ENCODE assay signal across 15 cellular contexts in genomic region chr22:26977741-26978140, GRCh38.
DNase-seq lines count a peak whose midpoint lies in the region; ATAC-seq, FAIRE-seq and TF ChIP-seq lines count a peak whose summit lies in the region.
"Had no signal": no experiment of that assay in that cellular context is flagged by ENCODE, and none has a peak within 500 bp of the region (broad histone marks: within the 10 kb centered on the region; RNA-seq: fewer than 3 reads in every experiment).

No MANE protein-coding gene starts in this region.

- 34% methylated on average over 2 of the region's 2 CpGs for WGBS in GM12878 (ENCODE audit: insufficient coverage, insufficient replicate concordance, low lambda C conversion rate, missing lambda C conversion rate)
- WGBS in liver = 61% methylated on average over 2 of the region's 2 CpGs

- ATAC-seq in GM23338 (peak; percentile 74), GM12878 (no peak), GM18505 (IDR thresholded peaks at IDR 0.05; ENCODE audit: unreplicated experiment) (no peak)
- ATAC-seq in stimulated activated naive B cell treated with anti-CD40 and anti-IgM and Interleukin-4, amounts not matched to agents 10 μg/mL and 1 μg/mL and 100 μg/mL, for 72 hours (replicated peaks) = no peak
- ATAC-seq: Right ventricle myocardium inferior had no signal

- H3K4me1 ChIP-seq in GM23338 (ENCODE audit: insufficient read depth) (no peaks in the 10 kb centered on the region), MM.1S (ENCODE audit: low read length) (no peaks in the 10 kb centered on the region), GM12878 (ENCODE audit: control insufficient read depth, insufficient read depth, low read length) (no peaks in the 10 kb centered on the region), liver (ENCODE audit: control insufficient read depth in 4 of 4, insufficient read depth in 4 of 4, low read length in 3 of 4) (no peaks in the 10 kb centered on the region)
- H3K4me1 ChIP-seq: BLaER1 had no signal

- no peak overlapping the region for H3K27ac Mint-ChIP-seq in GM23338
- no peak overlapping the region for H3K27ac Mint-ChIP-seq in stimulated activated naive B cell treated with anti-CD40 and anti-IgM and Interleukin-4, amounts not matched to agents 10 μg/mL and 1 μg/mL and 100 μg/mL, for 72 hours
- H3K27ac Mint-ChIP-seq: CD8-positive, alpha-beta memory T cell had no signal

- in situ Hi-C loops in GM12878 (cut with MboI) = no loop called here

- H3K27ac ChIP-seq in GM23338 (ENCODE audit: low read depth) (no peak overlapping the region), MM.1S (ENCODE audit: low read length) (no peak overlapping the region), GM12878 (ENCODE audit: control insufficient read depth, insufficient read depth) (no peak overlapping the region), liver (ENCODE audit: low read depth in 1 of 2, low read length in 2 of 2) (no peak overlapping the region)
- H3K27ac ChIP-seq: BLaER1 had no signal

- H3K79me2 ChIP-seq in GM23338 (replicated peaks; ENCODE audit: insufficient read depth) (no peaks in the 10 kb centered on the region), MM.1S (ENCODE audit: low read length) (no peaks in the 10 kb centered on the region), GM12878 (ENCODE audit: control insufficient read depth, insufficient read depth, low read length) (no peaks in the 10 kb centered on the region)

- H3K36me3 Mint-ChIP-seq in GM23338 (ENCODE audit: low read depth) = no peaks in the 10 kb centered on the region
- H3K36me3 Mint-ChIP-seq in stimulated activated naive B cell treated with anti-CD40 and anti-IgM and Interleukin-4, amounts not matched to agents 10 μg/mL and 1 μg/mL and 100 μg/mL, for 72 hours = peaks cover 0 to 1% of the 10 kb centered on the region in 2 donors

- H3F3A ChIP-seq in GM23338 (replicated peaks; ENCODE audit: low read depth) = no peaks in the 10 kb centered on the region
- H3F3A ChIP-seq in MM.1S (ENCODE audit: insufficient read depth, low read length) = no peaks in the 10 kb centered on the region

- H3K4me2 ChIP-seq in GM23338 (no peak overlapping the region), MM.1S (ENCODE audit: low read depth, low read length) (no peak overlapping the region), GM12878 (ENCODE audit: control insufficient read depth, insufficient read depth) (no peak overlapping the region)
- H3K4me2 ChIP-seq: BLaER1 had no signal

- H3K9me3 Mint-ChIP-seq in GM23338 = no peaks in the 10 kb centered on the region
- peaks cover 0 to 2% of the 10 kb centered on the region in 2 donors for H3K9me3 Mint-ChIP-seq in stimulated activated naive B cell treated with anti-CD40 and anti-IgM and Interleukin-4, amounts not matched to agents 10 μg/mL and 1 μg/mL and 100 μg/mL, for 72 hours

- H3K9me2 ChIP-seq in GM23338 (ENCODE audit: insufficient read depth) (no peaks in the 10 kb centered on the region), MM.1S (replicated peaks; ENCODE audit: insufficient read depth, low read length) (no peaks in the 10 kb centered on the region)

- H3K27me3 Mint-ChIP-seq in GM23338 (ENCODE audit: insufficient read depth, low read depth, poor library complexity) = peaks cover 3% of the 10 kb centered on the region
- peaks cover 21% of the 10 kb centered on the region in 2 donors for H3K27me3 Mint-ChIP-seq in stimulated activated naive B cell treated with anti-CD40 and anti-IgM and Interleukin-4, amounts not matched to agents 10 μg/mL and 1 μg/mL and 100 μg/mL, for 72 hours

- no peak overlapping the region for H3K4me3 ChIP-seq in GM23338
- no peak overlapping the region for H3K4me3 ChIP-seq in MM.1S (ENCODE audit: low read length)
- no peak overlapping the region for H3K4me3 ChIP-seq in GM12878
- no peak overlapping the region for H3K4me3 ChIP-seq in liver (ENCODE audit: low read depth in 1 of 3, low read length in 3 of 3)
- H3K4me3 ChIP-seq: BLaER1 had no signal

- TF ChIP-seq CTCF in GM23338 (conservative IDR thresholded peaks at IDR 0.05; ENCODE audit: low read depth in 2 of 2) (no peak), MM.1S (IDR thresholded peaks at IDR 0.05; ENCODE audit: low read length) (no peak), GM12878 (IDR thresholded peaks at IDR 0.05 in 2 of 3, conservative IDR thresholded peaks at IDR 0.05 in 1 of 3; ENCODE audit: control insufficient read depth in 2 of 3, extremely low read depth in 1 of 3, insufficient read depth in 1 of 3, low read depth in 3 of 3, low read length in 3 of 3) (no peak), liver (IDR thresholded peaks at IDR 0.05; ENCODE audit: low read depth, low read length, missing input control) (no peak)

- H4K20me1 ChIP-seq in GM23338 (replicated peaks; ENCODE audit: insufficient read depth) (no peaks in the 10 kb centered on the region), MM.1S (ENCODE audit: insufficient read depth, low read length) (no peaks in the 10 kb centered on the region), GM12878 (ENCODE audit: control insufficient read depth, insufficient read depth) (no peaks in the 10 kb centered on the region)
- H4K20me1 ChIP-seq: BLaER1 had no signal

- intact Hi-C loops in GM12878 (cut with micrococcal nuclease; ENCODE audit: unreplicated experiment) = no loop called here

- RAD21 ChIA-PET in GM12878 (lab: Charles Lee; ENCODE audit: unreplicated experiment) = no interaction called here

- TF ChIP-seq RAD21 in GM12878 (IDR thresholded peaks at IDR 0.05; ENCODE audit: insufficient read depth, low read depth, low read length) (no peak), liver (IDR thresholded peaks at IDR 0.05) (no peak)

- no TSS peak for BruUV-seq in GM12878 (replicated peaks; lab: Mats Ljungman, UMichigan)

- H3K9ac ChIP-seq in MM.1S (ENCODE audit: low read length) (no peak overlapping the region), GM12878 (ENCODE audit: control insufficient read depth, insufficient read depth, low read length) (no peak overlapping the region), liver (ENCODE audit: low read depth in 1 of 2, low read length in 2 of 2) (no peak overlapping the region)
- H3K9ac ChIP-seq: BLaER1 had no signal

- SMC1A ChIA-PET in GM12878 (lab: Charles Lee; ENCODE audit: uncharacterized antibody, unreplicated experiment) = no interaction called here

- TF ChIP-seq EP300 in GM12878 (IDR thresholded peaks at IDR 0.05; ENCODE audit: borderline replicate concordance in 1 of 2, control insufficient read depth in 1 of 2, low read depth in 2 of 2, low read length in 2 of 2) = no peak

- H3K27me3 ChIP-seq in GM23338 (ENCODE audit: insufficient read depth) (no peaks in the 10 kb centered on the region), MM.1S (replicated peaks; ENCODE audit: insufficient read depth, low read length) (peaks cover 33% of the 10 kb centered on the region; the same call in 1 of the 2 replicates), GM12878 (replicated peaks in 1 of 2; ENCODE audit: control insufficient read depth in 2 of 2, insufficient read depth in 2 of 2, low read length in 1 of 2) (no peaks in the 10 kb centered on the region), liver (ENCODE audit: control insufficient read depth in 4 of 4, insufficient read depth in 4 of 4, low read length in 3 of 4) (peaks cover 0 to 11% (median 2%) of the 10 kb centered on the region in 4 donors)
- H3K27me3 ChIP-seq: BLaER1 had no signal

- H3K4me3 Mint-ChIP-seq in GM23338 = no peak overlapping the region
- no peak overlapping the region for H3K4me3 Mint-ChIP-seq in stimulated activated naive B cell treated with anti-CD40 and anti-IgM and Interleukin-4, amounts not matched to agents 10 μg/mL and 1 μg/mL and 100 μg/mL, for 72 hours
- H3K4me3 Mint-ChIP-seq: CD8-positive, alpha-beta memory T cell had no signal

- H3K4me1 Mint-ChIP-seq in GM23338 = peaks cover 5% of the 10 kb centered on the region; the same call in 2 of the 3 replicates
- no peaks in the 10 kb centered on the region for H3K4me1 Mint-ChIP-seq in stimulated activated naive B cell treated with anti-CD40 and anti-IgM and Interleukin-4, amounts not matched to agents 10 μg/mL and 1 μg/mL and 100 μg/mL, for 72 hours
- H3K4me1 Mint-ChIP-seq: CD8-positive, alpha-beta memory T cell had no signal

- CTCF ChIA-PET in GM12878 (lab: Yijun Ruan, JAX) = no interaction called here

- DNase-seq in GM23338 (ENCODE audit: low spot score) (peak; percentile 47), MM.1S (peak; percentile 20), GM12878 (ENCODE audit: low read depth, low spot score) (no peak)
- no peak for DNase-seq in stimulated activated naive B cell treated with anti-CD40 and anti-IgM and Interleukin-4, amounts not matched to agents 10 μg/mL and 1 μg/mL and 100 μg/mL, for 72 hours
- DNase-seq in activated T-cell treated with anti-CD3 and anti-CD28 coated beads, Interleukin-2, amount 50 U/mL, for 48 hours = no peak
- DNase-seq: CD8-positive, alpha-beta memory T cell; Kasumi-1; MV-4-11; NCI-H1436 treated with DMSO at 0.1 percent for 48 hours; NCI-H2081 had no signal

- no peak for FAIRE-seq in GM12878 (lab: Jason Lieb, UNC)
- FAIRE-seq: H54 had no signal

- TF ChIP-seq POLR2A in GM12878 (IDR thresholded peaks at IDR 0.05; ENCODE audit: low read depth, low read length) (no peak), GM18505 (IDR thresholded peaks at IDR 0.05; ENCODE audit: borderline replicate concordance, extremely low read depth, insufficient read depth, insufficient read length) (no peak)

- H3K36me3 ChIP-seq in GM23338 (ENCODE audit: insufficient read depth) (no peaks in the 10 kb centered on the region), MM.1S (replicated peaks; ENCODE audit: insufficient read depth, low read length) (no peaks in the 10 kb centered on the region), GM12878 (ENCODE audit: control insufficient read depth in 2 of 2, insufficient read depth in 2 of 2, low read length in 1 of 2) (no peaks in the 10 kb centered on the region), liver (ENCODE audit: control insufficient read depth in 4 of 4, insufficient read depth in 3 of 4, low read depth in 1 of 4, low read length in 3 of 4) (no peaks in the 10 kb centered on the region)
- H3K36me3 ChIP-seq: BLaER1 had no signal

- POLR2A ChIA-PET in GM12878 (lab: Charles Lee) = no interaction called here

- H2AFZ ChIP-seq in GM23338 (no peak overlapping the region), MM.1S (ENCODE audit: low read length) (no peak overlapping the region), GM12878 (ENCODE audit: control insufficient read depth, low read depth, low read length) (no peak overlapping the region)

- H3K9me3 ChIP-seq in MM.1S (replicated peaks; ENCODE audit: insufficient read depth, low read length) (no peaks in the 10 kb centered on the region), GM12878 (replicated peaks; ENCODE audit: control insufficient read depth, insufficient read depth, low read length) (no peaks in the 10 kb centered on the region), liver (ENCODE audit: control insufficient read depth in 4 of 4, low read length in 3 of 4) (no peaks in the 10 kb centered on the region)
- H3K9me3 ChIP-seq: BLaER1 had no signal

TF ChIP-seq in GM12878, 131 proteins besides CTCF, POLR2A, EP300 and RAD21 (continues in another document):
- no peak for TF ChIP-seq NFYA (IDR thresholded peaks at IDR 0.05; ENCODE audit: borderline replicate concordance, low read depth, low read length)
- TF ChIP-seq POU2F2 (IDR thresholded peaks at IDR 0.05; ENCODE audit: borderline replicate concordance, low read depth, low read length) = no peak

Comparison
In these comparisons a context has a peak if more than half of its experiments do, and no peak if none do; other contexts are left out.
1. DNase-seq: peak in GM23338 (single experiment) and MM.1S (single experiment); none in GM12878 (single experiment), stimulated activated naive B cell treated with anti-CD40 and anti-IgM and Interleukin-4, amounts not matched to agents 10 μg/mL and 1 μg/mL and 100 μg/mL, for 72 hours (single experiment) and activated T-cell treated with anti-CD3 and anti-CD28 coated beads, Interleukin-2, amount 50 U/mL, for 48 hours (0 of 2).